1 cellular context compared by ENCODE assay signal in genomic region chr7:142775351-142776115, GRCh38.
TF ChIP-seq lines count a peak whose summit lies in the region.
"Not testable (repeated sequence)": the region's sequence is repeated elsewhere in the genome, so short reads cannot be mapped to it uniquely, and the experiment has no call there.

No MANE protein-coding gene starts in this region.

TF ChIP-seq in K562, 482 proteins besides CTCF, POLR2A, EP300 and RAD21:
- not testable (repeated sequence) for TF ChIP-seq ETV6 (IDR thresholded peaks at IDR 0.05; ENCODE audit: borderline replicate concordance in 1 of 2, low read depth in 2 of 2, low read length in 1 of 2)
- TF ChIP-seq ETV6 (CRISPR knock-in tag; IDR thresholded peaks at IDR 0.05; ENCODE audit: borderline replicate concordance) (0 out of 2 replicates have a peak, but pooled peaks have one; percentile 51), ZNF589 (CRISPR knock-in tag; IDR thresholded peaks at IDR 0.05; ENCODE audit: low read depth) (0 out of 2 replicates have a peak, but pooled peaks have one; percentile 58)
TF ChIP-seq in K562: peak in this region for 2; not testable (repeated sequence) for 480.
